Comparison of ENCODE assay signal across 8 cellular contexts in genomic region chr2:24835411-24835810, GRCh38. TPM values are rescaled to one million over a fixed set of nuclear protein-coding genes. Genes with fewer than 3 reads are reported as not detected.
DNase-seq lines count a peak whose midpoint lies in the region; ATAC-seq and TF ChIP-seq lines count a peak whose summit lies in the region.
"Not testable (repeated sequence)": the region's sequence is repeated elsewhere in the genome, so short reads cannot be mapped to it uniquely, and the experiment has no call there.

No MANE protein-coding gene starts in this region.

- not testable (repeated sequence) for H3K27ac ChIP-seq in IMR-90 (ENCODE audit: insufficient read depth, low read length)
- peak overlapping the region; percentile 32 for H3K27ac ChIP-seq in RWPE1

- not testable (repeated sequence) for H4K91ac ChIP-seq in IMR-90 (ENCODE audit: insufficient read depth, low read depth, low read length)

- not testable (repeated sequence) for H2AFZ ChIP-seq in IMR-90 (replicated peaks; ENCODE audit: low read length, poor library complexity)

- not testable (repeated sequence) for H3K9me1 ChIP-seq in IMR-90 (ENCODE audit: insufficient read depth, low read length)

- H2BK15ac ChIP-seq in IMR-90 (ENCODE audit: low read depth, low read length), result not testable (repeated sequence)

- CTCF ChIA-PET in IMR-90 (lab: Yijun Ruan, JAX), result interaction anchor here (0.7 kb wide), 1 partner anchor 298 kb away, joined by 3 read pairs; no protein-coding TSS in a partner anchor
- CTCF ChIA-PET in RWPE1 (lab: Yijun Ruan, JAX), result interaction anchor here (1.1 kb wide), 1 partner anchor 425 kb away, joined by 3 read pairs; no protein-coding TSS in a partner anchor

- not testable (repeated sequence) for H3K27me3 Mint-ChIP-seq in activated naive CD8-positive, alpha-beta T cell; chondrocyte (ENCODE audit: low read depth); memory B cell

- WGBS in IMR-90 (ENCODE audit: extremely low coverage in 2 of 2, insufficient read length in 1 of 2), 2 experiments, result no CpG with 5 or more reads among the region's 8 CpGs

- not testable (repeated sequence) for H3K27me3 ChIP-seq in IMR-90 (ENCODE audit: control insufficient read depth, insufficient read depth, low read length)

- H3K4me2 ChIP-seq in IMR-90 (ENCODE audit: low read depth, low read length), result not testable (repeated sequence)

- H3K27ac Mint-ChIP-seq in activated naive CD8-positive, alpha-beta T cell, result peak overlapping the region; percentile 34
- not testable (repeated sequence) for H3K27ac Mint-ChIP-seq in chondrocyte (ENCODE audit: unreplicated experiment)
- H3K27ac Mint-ChIP-seq in memory B cell, result peak overlapping the region; percentile 36

- not testable (repeated sequence) for H3K9me3 ChIP-seq in IMR-90 (ENCODE audit: control insufficient read depth, insufficient read depth, low read length)

- not testable (repeated sequence) for H2AK9ac ChIP-seq in IMR-90 (replicated peaks; ENCODE audit: low read depth, low read length, poor library complexity)

- H3K23ac ChIP-seq in IMR-90 (ENCODE audit: low read depth, low read length), result not testable (repeated sequence)

- not testable (repeated sequence) for H2AK5ac ChIP-seq in IMR-90 (ENCODE audit: low read depth, low read length)

- H3K4ac ChIP-seq in IMR-90 (ENCODE audit: low read depth, low read length), result not testable (repeated sequence)

- not testable (repeated sequence) for H3K79me1 ChIP-seq in IMR-90 (ENCODE audit: low read depth in 1 of 2, low read length in 2 of 2)

- H2BK120ac ChIP-seq in IMR-90 (ENCODE audit: low read depth, low read length), result not testable (repeated sequence)

- intact Hi-C loops in IMR-90 (cut with micrococcal nuclease), result loop anchor here (10.0 kb wide), 2 partner anchors 289 to 359 kb away; no protein-coding TSS in a partner anchor

- H4K5ac ChIP-seq in IMR-90 (ENCODE audit: low read depth, low read length), result not testable (repeated sequence)

- in situ Hi-C loops in IMR-90 (cut with MboI; ENCODE audit: low sequenced_read_pairs), result not testable (repeated sequence)

- not testable (repeated sequence) for TF ChIP-seq CTCF in IMR-90 (conservative IDR thresholded peaks at IDR 0.05; ENCODE audit: low read depth, low read length); RWPE1 (conservative IDR thresholded peaks at IDR 0.05; ENCODE audit: low read depth); chondrocyte (IDR thresholded peaks at IDR 0.05)

- H3K36me3 ChIP-seq in IMR-90 (ENCODE audit: control insufficient read depth, insufficient read depth, low read length), result peaks cover 39% of the 10 kb centered on the region

- not testable (repeated sequence) for H3K56ac ChIP-seq in IMR-90 (ENCODE audit: extremely low read depth, insufficient read depth, low read length)

- H3K14ac ChIP-seq in IMR-90 (replicated peaks; ENCODE audit: low read depth, low read length), result not testable (repeated sequence)

- peak; percentile 57 for ATAC-seq in IMR-90 (ENCODE audit: low read depth)
- not testable (repeated sequence) for ATAC-seq in memory B cell (ENCODE audit: low read depth)

- not testable (repeated sequence) for H3K4me1 ChIP-seq in IMR-90 (ENCODE audit: control insufficient read depth, insufficient read depth, low read length)

- POLR2A ChIA-PET in IMR-90 (lab: Charles Lee; ENCODE audit: unreplicated experiment); RWPE1 (lab: Yijun Ruan, JAX; ENCODE audit: low non-redundant PET): not testable (repeated sequence)

- not testable (repeated sequence) for H3K36me3 Mint-ChIP-seq in activated naive CD8-positive, alpha-beta T cell
- H3K36me3 Mint-ChIP-seq in chondrocyte (ENCODE audit: low read depth) (peaks cover 23% of the 10 kb centered on the region), memory B cell (peaks cover 24% of the 10 kb centered on the region)

- H4K8ac ChIP-seq in IMR-90 (ENCODE audit: low read depth in 2 of 2, low read length in 2 of 2), result not testable (repeated sequence)

- not testable (repeated sequence) for H2BK5ac ChIP-seq in IMR-90 (ENCODE audit: low read depth, low read length, poor library complexity, severe bottlenecking)

- not testable (repeated sequence) for H3K18ac ChIP-seq in IMR-90 (ENCODE audit: low read depth, low read length)

- not testable (repeated sequence) for H4K20me1 ChIP-seq in IMR-90 (ENCODE audit: insufficient read depth, low read length)

- not testable (repeated sequence) for TF ChIP-seq POLR2A in IMR-90 (IDR thresholded peaks at IDR 0.05; ENCODE audit: low read depth, low read length)

- not testable (repeated sequence) for H2BK20ac ChIP-seq in IMR-90 (ENCODE audit: low read depth, low read length)

- not testable (repeated sequence) for H3K9me3 Mint-ChIP-seq in activated naive CD8-positive, alpha-beta T cell (ENCODE audit: low read depth); chondrocyte (ENCODE audit: low read depth); memory B cell

- not testable (repeated sequence) for H3K4me3 Mint-ChIP-seq in activated naive CD8-positive, alpha-beta T cell; chondrocyte (ENCODE audit: unreplicated experiment); memory B cell

- not testable (repeated sequence) for BruUV-seq in IMR-90 (replicated peaks; lab: Mats Ljungman, UMichigan)

- not testable (repeated sequence) for TF ChIP-seq RAD21 in IMR-90 (IDR thresholded peaks at IDR 0.05; ENCODE audit: low read length)

- not testable (repeated sequence) for H3K4me1 Mint-ChIP-seq in activated naive CD8-positive, alpha-beta T cell (ENCODE audit: low read depth); chondrocyte (ENCODE audit: low read depth); memory B cell

- not testable (repeated sequence) for H3K9ac ChIP-seq in IMR-90 (ENCODE audit: low read depth, low read length)

- dilution Hi-C loops in IMR-90 (cut with HindIII; ENCODE audit: low sequenced_read_pairs, unreplicated experiment), result not testable (repeated sequence)

- DNase-seq in AG08395 (ENCODE audit: low spot score), result peak; percentile 76
- peak; percentile 52 for DNase-seq in GM04504 (ENCODE audit: low read depth)
- peak; percentile 61 for DNase-seq in IMR-90
- DNase-seq in RWPE1 (ENCODE audit: low spot score), result peak; percentile 33
- peak; percentile 65 for DNase-seq in chondrocyte (ENCODE audit: low spot score)
- DNase-seq in glomerular visceral epithelial cell (ENCODE audit: extremely low spot score), result peak; percentile 31
- DNase-seq in memory B cell (ENCODE audit: low spot score in 2 of 2), result not testable (repeated sequence)

- not testable (repeated sequence) for H3K4me3 ChIP-seq in IMR-90 (ENCODE audit: insufficient read depth, low read depth, low read length)

TF ChIP-seq in IMR-90, 13 proteins besides CTCF, POLR2A, EP300 and RAD21:
- peak; percentile 20; the same call in 1 of the 2 replicates for TF ChIP-seq FOS (IDR thresholded peaks at IDR 0.05; ENCODE audit: low read depth, low read length)

RNA-seq across cellular contexts. Expression of gene CENPO, which starts 42.2 kb away (rescaled TPM):
- total RNA-seq in IMR-90 (2012; rRNA removed), result 24.2 and 27.2 TPM in 2 replicates
- 20.1 and 21.7 TPM in 2 replicates for polyA plus RNA-seq in IMR-90 (2012; rRNA removed)
- polyA plus RNA-seq in IMR-90 (2012; cell fraction: cytosol; rRNA removed), result 8.6 and 12.2 TPM in 2 replicates
- polyA plus RNA-seq in IMR-90 (2012; cell fraction: nucleus; rRNA removed; ENCODE audit: low replicate concordance), result 21.5 and 31.5 TPM in 2 replicates
- 10.6 to 17.8 TPM (median 10.9 TPM) in 3 replicates for total RNA-seq in chondrocyte

RNA-seq across cellular contexts. Expression of gene PTRHD1, which starts 42.2 kb away (rescaled TPM):
- 11.7 and 17.2 TPM in 2 replicates for total RNA-seq in IMR-90 (2012; rRNA removed)
- polyA plus RNA-seq in IMR-90 (2012; rRNA removed), result 30.9 and 40.2 TPM in 2 replicates
- 36.0 and 59.4 TPM in 2 replicates for polyA plus RNA-seq in IMR-90 (2012; cell fraction: cytosol; rRNA removed)
- polyA plus RNA-seq in IMR-90 (2012; cell fraction: nucleus; rRNA removed; ENCODE audit: low replicate concordance), result 10.1 and 10.7 TPM in 2 replicates
- total RNA-seq in chondrocyte, result 31.0 to 32.5 TPM (median 32.0 TPM) in 3 replicates
